1 cellular context compared by ENCODE assay signal in the genomic region with DNA sequence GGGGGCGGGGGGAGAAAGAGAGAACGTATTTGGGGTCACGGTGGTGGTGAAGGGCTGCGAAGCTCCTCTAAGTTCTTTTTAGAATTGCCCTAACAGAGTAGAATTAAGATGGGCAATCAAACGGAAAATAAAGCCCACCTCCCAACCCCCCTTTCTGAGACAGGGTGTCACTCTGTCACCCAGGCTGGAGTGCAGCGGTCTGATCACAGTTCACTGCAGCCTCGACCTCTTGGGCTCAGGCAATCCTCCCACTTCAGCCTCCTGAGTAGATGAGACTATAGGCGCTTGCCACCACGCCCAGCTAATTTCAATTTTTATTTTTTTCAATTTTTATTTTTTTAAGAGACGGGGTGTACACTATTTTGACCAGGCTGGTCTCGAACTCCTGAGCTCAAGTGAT.
TF ChIP-seq lines count a peak whose summit lies in the region.

No MANE protein-coding gene starts in this region.

TF ChIP-seq in IMR-90, 13 proteins besides CTCF, POLR2A, EP300 and RAD21:
- TF ChIP-seq NFE2L2 (IDR thresholded peaks at IDR 0.05; ENCODE audit: low read depth, low read length) (no peak), BHLHE40 (IDR thresholded peaks at IDR 0.05; ENCODE audit: low read depth, low read length) (no peak), FOS (IDR thresholded peaks at IDR 0.05; ENCODE audit: low read depth, low read length) (no peak)
